In genomic region chr9:110047955-110048472, GRCh38 we compare ENCODE assay signal across 7 cellular contexts.
DNase-seq lines count a peak whose midpoint lies in the region; ATAC-seq and TF ChIP-seq lines count a peak whose summit lies in the region.

No MANE protein-coding gene starts in this region.

- TF ChIP-seq CTCF in GM13977 (IDR thresholded peaks at IDR 0.05; ENCODE audit: extremely low read depth, insufficient read depth, missing control alignments) (no peak), sigmoid colon (IDR thresholded peaks at IDR 0.05) (no peak)

- CTCF ChIA-PET in activated CD8-positive, alpha-beta T cell treated with anti-CD3 and anti-CD28 coated beads, Interleukin-2, amount 10 ng/mL, durations not matched to agents 7 days and 5 days (lab: Charles Lee), result interaction anchor here (0.9 to 6.8 kb wide), 5 partner anchors 11 to 145 kb away, joined by 4 to 69 read pairs (median 6); no protein-coding TSS in a partner anchor

- peaks cover 47% of the 10 kb centered on the region for H3K4me1 Mint-ChIP-seq in activated CD8-positive, alpha-beta T cell treated with anti-CD3 and anti-CD28 coated beads, Interleukin-2, amount 10 ng/mL, durations not matched to agents 7 days and 5 days (ENCODE audit: low read depth)

- ATAC-seq in GM21576 (IDR thresholded peaks at IDR 0.05; ENCODE audit: unreplicated experiment), result peak; percentile 30
- ATAC-seq in activated CD8-positive, alpha-beta T cell treated with anti-CD3 and anti-CD28 coated beads, Interleukin-2, amount 10 ng/mL, durations not matched to agents 7 days and 5 days, result peak; percentile 61
- peak; percentile 12 to 14 for ATAC-seq in left cardiac atrium

- WGBS in sigmoid colon, 2 donors, result 1 to 7% methylated on average over 30 of the region's 30 CpGs

- H3K9me3 Mint-ChIP-seq in activated CD8-positive, alpha-beta T cell treated with anti-CD3 and anti-CD28 coated beads, Interleukin-2, amount 10 ng/mL, durations not matched to agents 7 days and 5 days (ENCODE audit: insufficient read depth), result no peaks in the 10 kb centered on the region

- no peaks in the 10 kb centered on the region for H3K27me3 ChIP-seq in sigmoid colon

- POLR2A ChIA-PET in activated CD8-positive, alpha-beta T cell treated with anti-CD3 and anti-CD28 coated beads, Interleukin-2, amount 10 ng/mL, durations not matched to agents 7 days and 5 days (lab: Charles Lee), result interaction anchor here (0.6 to 5.9 kb wide), 2 partner anchors 68 to 102 kb away, joined by 3 to 56 read pairs; no protein-coding TSS in a partner anchor

- H3K4me1 ChIP-seq in sigmoid colon, result peaks cover 0 to 38% (median 23%) of the 10 kb centered on the region in 4 donors

- H3K4me3 Mint-ChIP-seq in activated CD8-positive, alpha-beta T cell treated with anti-CD3 and anti-CD28 coated beads, Interleukin-2, amount 10 ng/mL, durations not matched to agents 7 days and 5 days, result peak overlapping the region; percentile 90

- DNase-seq in GM13977 (ENCODE audit: low spot score) (peak; percentile 42), left cardiac atrium (no peak), sigmoid colon (no peak), EL (no peak)
- DNase-seq in Jurkat, Clone E6-1 (ENCODE audit: low read depth, low spot score), result no peak
- no peak for DNase-seq in activated CD8-positive, alpha-beta T cell treated with anti-CD3 and anti-CD28 coated beads, Interleukin-2, amount 10 ng/mL, durations not matched to agents 7 days and 5 days

- peak overlapping the region; percentile 90 for H3K4me3 ChIP-seq in Jurkat, Clone E6-1 (ENCODE audit: low read length)
- peak overlapping the region; percentile 72 to 89 (median 78) for H3K4me3 ChIP-seq in sigmoid colon

- no peak for TF ChIP-seq EP300 in sigmoid colon (IDR thresholded peaks at IDR 0.05)

- TF ChIP-seq POLR2A in sigmoid colon (IDR thresholded peaks at IDR 0.05), result no peak

- no peaks in the 10 kb centered on the region for H3K36me3 ChIP-seq in sigmoid colon

- H3K27me3 Mint-ChIP-seq in activated CD8-positive, alpha-beta T cell treated with anti-CD3 and anti-CD28 coated beads, Interleukin-2, amount 10 ng/mL, durations not matched to agents 7 days and 5 days (ENCODE audit: low read depth), result peaks cover 16% of the 10 kb centered on the region

- H3K9me3 ChIP-seq in sigmoid colon, result no peaks in the 10 kb centered on the region

- H3K36me3 Mint-ChIP-seq in activated CD8-positive, alpha-beta T cell treated with anti-CD3 and anti-CD28 coated beads, Interleukin-2, amount 10 ng/mL, durations not matched to agents 7 days and 5 days (ENCODE audit: low read depth), result peaks cover 15% of the 10 kb centered on the region

- H3K27ac Mint-ChIP-seq in activated CD8-positive, alpha-beta T cell treated with anti-CD3 and anti-CD28 coated beads, Interleukin-2, amount 10 ng/mL, durations not matched to agents 7 days and 5 days, result peak overlapping the region; percentile 75

- intact Hi-C loops in left cardiac atrium (cut with DNase I) (loop anchor here in 1 of 2 donors (5.0 kb wide), 1 partner anchor 136 kb away; no protein-coding TSS in a partner anchor), sigmoid colon (cut with DNase I) (loop anchor here (5.0 kb wide), 3 partner anchors 79 to 209 kb away; partner anchors contain the start of gene TXN)

- peak overlapping the region; percentile 11 to 88 (median 80) for H3K27ac ChIP-seq in sigmoid colon

- in situ Hi-C loops in GM13977 (cut with MboI; ENCODE audit: low pct_unique_long_range_greater_than_20kb, low sequenced_read_pairs, unreplicated experiment), result no loop called here
